Comparison of ENCODE assay signal across 8 cellular contexts in genomic region chr12:122501489-122501989, GRCh38. TPM values are rescaled to one million over a fixed set of nuclear protein-coding genes. Genes with fewer than 3 reads are reported as not detected.
DNase-seq lines count a peak whose midpoint lies in the region; ATAC-seq and TF ChIP-seq lines count a peak whose summit lies in the region.

No MANE protein-coding gene starts in this region.

- no peaks in the 10 kb centered on the region for H3K9me3 ChIP-seq in WERI-Rb-1 (ENCODE audit: severe bottlenecking)
- H3K9me3 ChIP-seq in iPS-18a (ENCODE audit: control insufficient read depth, low read depth, low read length) = no peaks in the 10 kb centered on the region

- H3K4me3 ChIP-seq in WERI-Rb-1 (ENCODE audit: low read depth, low read length) (no peak overlapping the region), iPS-18a (ENCODE audit: low read length) (peak overlapping the region; percentile 74)

- no peak for TF ChIP-seq CTCF in WERI-Rb-1 (IDR thresholded peaks at IDR 0.05; ENCODE audit: low read depth, low read length)

- intact Hi-C loops in activated CD4-positive, alpha-beta T cell treated with anti-CD3 and anti-CD28 coated beads, Interleukin-2, amount 10 ng/mL, durations not matched to agents 24 days and 14 days (cut with micrococcal nuclease) = loop anchor here (1.0 to 2.0 kb wide), 2 partner anchors 26 to 235 kb away; partner anchors contain the start of genes KNTC1 and VPS33A
- intact Hi-C loops in left colon (cut with DNase I, micrococcal nuclease) = no loop called here

- no peaks in the 10 kb centered on the region for H3K27me3 Mint-ChIP-seq in activated CD4-positive, alpha-beta T cell treated with anti-CD3 and anti-CD28 coated beads, Interleukin-2, amount 10 ng/mL, durations not matched to agents 24 days and 14 days

- H3K27ac Mint-ChIP-seq in activated CD4-positive, alpha-beta T cell treated with anti-CD3 and anti-CD28 coated beads, Interleukin-2, amount 10 ng/mL, durations not matched to agents 24 days and 14 days = peak overlapping the region; percentile 99

- peak overlapping the region; percentile 47 for H3K9ac ChIP-seq in iPS-18a (ENCODE audit: low read length)

- no peak for DNase-seq in activated CD4-positive, alpha-beta T cell treated with anti-CD3 and anti-CD28 coated beads, Interleukin-2, amount 10 ng/mL, durations not matched to agents 24 days and 14 days
- no peak for DNase-seq in activated CD4-positive, alpha-beta T cell treated with anti-CD3 and anti-CD28 coated beads, Interleukin-2, amount 50 U/mL, for 1 hour
- no peak for DNase-seq in WERI-Rb-1
- DNase-seq in globus pallidus (ENCODE audit: low spot score) = no peak
- no peak for DNase-seq in left colon
- no peak for DNase-seq in NCI-H1092 (lab: John Stamatoyannopoulos, UW)

- no peaks in the 10 kb centered on the region for H3K9me3 Mint-ChIP-seq in activated CD4-positive, alpha-beta T cell treated with anti-CD3 and anti-CD28 coated beads, Interleukin-2, amount 10 ng/mL, durations not matched to agents 24 days and 14 days

- peaks cover 42% of the 10 kb centered on the region for H3K36me3 Mint-ChIP-seq in activated CD4-positive, alpha-beta T cell treated with anti-CD3 and anti-CD28 coated beads, Interleukin-2, amount 10 ng/mL, durations not matched to agents 24 days and 14 days (ENCODE audit: low read depth)

- peaks cover 49% of the 10 kb centered on the region for H3K36me3 ChIP-seq in WERI-Rb-1
- peaks cover 34% of the 10 kb centered on the region for H3K36me3 ChIP-seq in iPS-18a (ENCODE audit: control insufficient read depth, low read depth, low read length)

- H3K4me3 Mint-ChIP-seq in activated CD4-positive, alpha-beta T cell treated with anti-CD3 and anti-CD28 coated beads, Interleukin-2, amount 10 ng/mL, durations not matched to agents 24 days and 14 days = peak overlapping the region; percentile 97

- peak overlapping the region; percentile 95 for H3K27ac ChIP-seq in WERI-Rb-1
- peak overlapping the region; percentile 86 for H3K27ac ChIP-seq in iPS-18a (ENCODE audit: low read length)
- peak overlapping the region; percentile 72 for H3K27ac ChIP-seq in temporal lobe (ENCODE audit: low read depth, low read length)

- peaks cover 29% of the 10 kb centered on the region for H3K4me1 Mint-ChIP-seq in activated CD4-positive, alpha-beta T cell treated with anti-CD3 and anti-CD28 coated beads, Interleukin-2, amount 10 ng/mL, durations not matched to agents 24 days and 14 days

- ATAC-seq in left colon = no peak

- peaks cover 7% of the 10 kb centered on the region for H3K4me1 ChIP-seq in iPS-18a (ENCODE audit: control insufficient read depth, low read depth, low read length)

- no peaks in the 10 kb centered on the region for H3K27me3 ChIP-seq in WERI-Rb-1 (ENCODE audit: insufficient read depth, low read depth, severe bottlenecking)
- H3K27me3 ChIP-seq in iPS-18a (ENCODE audit: control insufficient read depth, insufficient read depth, low read length) = no peaks in the 10 kb centered on the region

RNA-seq across cellular contexts. Expression of gene ZCCHC8, which starts 0.8 kb away (rescaled TPM):
- total RNA-seq in activated CD4-positive, alpha-beta T cell treated with anti-CD3 and anti-CD28 coated beads, Interleukin-2, amount 10 ng/mL, durations not matched to agents 24 days and 14 days = 41.4 and 41.9 TPM in 2 replicates
- total RNA-seq in temporal lobe (25.6 TPM), left colon (10 to 100 TPM; 18.7 to 20.0 TPM)

RNA-seq across cellular contexts. Expression of gene RSRC2, which starts 25.2 kb away (rescaled TPM):
- total RNA-seq in activated CD4-positive, alpha-beta T cell treated with anti-CD3 and anti-CD28 coated beads, Interleukin-2, amount 10 ng/mL, durations not matched to agents 24 days and 14 days = 99.7 and 101 TPM in 2 replicates
- total RNA-seq in temporal lobe (50.6 TPM), left colon (10 to 100 TPM; 49.4 to 67.4 TPM)

RNA-seq across cellular contexts. Expression of gene KNTC1, which starts 25.5 kb away (rescaled TPM):
- total RNA-seq in activated CD4-positive, alpha-beta T cell treated with anti-CD3 and anti-CD28 coated beads, Interleukin-2, amount 10 ng/mL, durations not matched to agents 24 days and 14 days = 128 and 129 TPM in 2 replicates
- total RNA-seq in temporal lobe (17.5 TPM), left colon (10 to 100 TPM; 10.1 to 17.5 TPM)
